ENCODE assay signal across 8 cellular contexts in genomic region chr11:88174627-88175003, GRCh38. TPM values are rescaled to one million over a fixed set of nuclear protein-coding genes. Genes with fewer than 3 reads are reported as not detected.
DNase-seq lines count a peak whose midpoint lies in the region; ATAC-seq and TF ChIP-seq lines count a peak whose summit lies in the region.

No MANE protein-coding gene starts in this region.

- intact Hi-C loops in right lobe of liver (cut with DNase I): no loop called here

- no peaks in the 10 kb centered on the region for H3K9me3 ChIP-seq in right lobe of liver

- no peak overlapping the region for H2AFZ ChIP-seq in ACC112 (ENCODE audit: low read length, unreplicated experiment)

- TF ChIP-seq POLR2A in right lobe of liver (IDR thresholded peaks at IDR 0.05): no peak

- H3K27me3 ChIP-seq in ACC112 (ENCODE audit: insufficient read depth, low read length): no peaks in the 10 kb centered on the region
- no peaks in the 10 kb centered on the region for H3K27me3 ChIP-seq in right lobe of liver

- H3K79me2 ChIP-seq in ACC112 (ENCODE audit: control insufficient read depth, insufficient read depth, low read length, unreplicated experiment): no peaks in the 10 kb centered on the region

- 0 out of 2 replicates have a peak overlapping the region, but pooled peaks have one; percentile 15 for H3K4me3 ChIP-seq in ACC112 (ENCODE audit: low read depth, low read length)
- H3K4me3 ChIP-seq in coronary artery: peak overlapping the region; percentile 87
- H3K4me3 ChIP-seq in right lobe of liver: peak overlapping the region; percentile 41 to 46 (median 41)

- H3K4me1 ChIP-seq in ACC112 (ENCODE audit: control insufficient read depth, insufficient read depth, low read length, unreplicated experiment) (peaks cover 6% of the 10 kb centered on the region), right lobe of liver (peaks cover 0 to 2% (median 0%) of the 10 kb centered on the region in 4 donors)

- peak in 3 of 5 experiments; percentile 11 to 65 (median 16) for DNase-seq in T-helper 2 cell
- peak; percentile 89 for DNase-seq in coronary artery (ENCODE audit: low spot score)
- peak; percentile 47 to 70 (median 66) for DNase-seq in right lobe of liver
- peak; percentile 49 to 57 for DNase-seq in stimulated activated CD4-positive, alpha-beta T cell treated with anti-CD3 and anti-CD28 coated beads, Interleukin-4, amount 100 ng/mL, for 48 hours (ENCODE audit: low read depth in 2 of 2)
- DNase-seq in SW 1271 (lab: John Stamatoyannopoulos, UW): no peak

- TF ChIP-seq CTCF in coronary artery (IDR thresholded peaks at IDR 0.05) (no peak), right lobe of liver (IDR thresholded peaks at IDR 0.05) (no peak)

- H3K36me3 ChIP-seq in ACC112 (ENCODE audit: insufficient read depth, low read length) (no peaks in the 10 kb centered on the region), right lobe of liver (no peaks in the 10 kb centered on the region)

- ATAC-seq in GM18511 (IDR thresholded peaks at IDR 0.05; ENCODE audit: unreplicated experiment) (peak; percentile 52), HG03025 (IDR thresholded peaks at IDR 0.05; ENCODE audit: low FRiP score, unreplicated experiment) (peak; percentile 36), right lobe of liver (peak; percentile 78 to 94 (median 82))

- 13% methylated on average over 8 of the region's 12 CpGs for whole genome bisulfite sequencing in right lobe of liver (ENCODE audit: insufficient coverage, low coverage, low lambda C conversion rate, missing lambda C conversion rate)

- H3K27ac ChIP-seq in ACC112 (ENCODE audit: low read depth, low read length) (peak overlapping the region; percentile 14; the same call in 1 of the 2 replicates), coronary artery (peak overlapping the region; percentile 64 to 80), right lobe of liver (no peak overlapping the region)

RNA-seq across cellular contexts. Expression of gene RAB38, which starts 0.6 kb away (rescaled TPM):
- 1 to 10 TPM in 1 of 6 experiments, under 1 TPM in 5; 0.19 to 1.0 (median 0.70) TPM for total RNA-seq in right lobe of liver

Comparison
In these comparisons a context has a peak if more than half of its experiments do, and no peak if none do; other contexts are left out.
1. H3K27ac ChIP-seq: peak in ACC112 (single experiment) and coronary artery (2 of 2); none in right lobe of liver (0 of 3).
2. H3K4me3 ChIP-seq: peak in every context shown above with its lines; median percentile 87 in coronary artery; 41 in right lobe of liver; 15 in ACC112.
3. DNase-seq: peak in T-helper 2 cell (3 of 5), coronary artery (single experiment), right lobe of liver (3 of 3) and stimulated activated CD4-positive, alpha-beta T cell treated with anti-CD3 and anti-CD28 coated beads, Interleukin-4, amount 100 ng/mL, for 48 hours (2 of 2); none in SW 1271 (0 of 2).
4. Peak in every context shown above with its lines, with median percentiles within 50 percentile points of each other: ATAC-seq.